Comparison of ENCODE assay signal across 7 cellular contexts in the genomic region with DNA sequence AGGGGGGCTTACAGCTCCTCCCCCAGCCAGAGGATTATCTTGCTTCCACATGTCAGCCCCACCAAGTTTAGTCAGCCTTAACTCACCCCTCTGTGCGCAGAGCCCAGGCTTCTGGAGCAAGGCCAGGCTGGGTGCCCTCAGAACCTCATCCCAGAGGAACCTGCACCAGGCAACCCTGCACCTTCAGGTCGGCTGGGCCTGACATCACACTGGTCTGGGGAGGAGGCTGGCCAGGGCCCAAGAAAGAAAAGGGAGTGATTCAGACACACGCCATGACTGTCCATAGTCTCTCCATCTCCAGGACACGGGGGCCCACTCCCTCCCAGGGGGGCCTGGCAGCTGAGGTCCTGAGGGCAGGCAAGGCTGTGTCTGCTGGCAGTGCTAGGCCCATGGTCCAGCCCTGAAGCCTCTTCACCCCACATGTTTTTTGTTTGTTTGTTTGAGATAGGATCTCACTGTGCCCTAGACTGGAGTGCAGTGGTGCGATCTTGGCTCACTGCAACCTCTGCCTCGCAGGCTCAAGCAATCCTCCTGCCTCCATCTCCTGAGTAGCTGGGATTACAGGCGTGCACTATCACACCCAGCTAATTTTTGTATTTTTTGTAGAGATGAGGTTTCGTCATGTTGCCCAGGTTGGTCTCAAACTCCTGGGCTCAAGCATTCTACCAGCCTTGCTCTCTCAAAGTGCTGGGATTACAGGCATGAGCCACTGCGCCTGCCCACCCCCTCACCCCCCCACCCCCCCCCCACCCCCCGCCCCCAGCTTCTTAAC. TPM values are rescaled to one million over a fixed set of nuclear protein-coding genes. Genes with fewer than 3 reads are reported as not detected.
DNase-seq lines count a peak whose midpoint lies in the region; ATAC-seq and TF ChIP-seq lines count a peak whose summit lies in the region.

No MANE protein-coding gene starts in this region.

- no peaks in the 10 kb centered on the region for H3K27me3 Mint-ChIP-seq in WTC11 (ENCODE audit: low read depth)

- ATAC-seq in WTC11 (no peak), gastroesophageal sphincter (no peak)

- H3K36me3 Mint-ChIP-seq in WTC11: no peaks in the 10 kb centered on the region

- intact Hi-C loops in spleen (cut with DNase I; ENCODE audit: low total_unique reads): loop anchor here (5.0 kb wide), 1 partner anchor 35 kb away; no protein-coding TSS in a partner anchor

- H3K4me1 Mint-ChIP-seq in WTC11: peaks cover 36% of the 10 kb centered on the region

- no peak for TF ChIP-seq POLR2A in gastroesophageal sphincter (IDR thresholded peaks at IDR 0.05)
- TF ChIP-seq POLR2A in spleen (IDR thresholded peaks at IDR 0.05): no peak

- peak overlapping the region; percentile 79; the same call in 1 of the 2 replicates for H3K4me3 Mint-ChIP-seq in WTC11

- no peak overlapping the region for H3K4me3 ChIP-seq in HL-60 (replicated peaks; ENCODE audit: insufficient read depth, low read length)
- no peak overlapping the region for H3K4me3 ChIP-seq in gastroesophageal sphincter
- no peak overlapping the region for H3K4me3 ChIP-seq in spleen

- peak overlapping the region; percentile 36 for H3K27ac Mint-ChIP-seq in WTC11

- no peaks in the 10 kb centered on the region for H3K27me3 ChIP-seq in HL-60 (ENCODE audit: insufficient read depth, poor library complexity, severe bottlenecking)
- H3K27me3 ChIP-seq in gastroesophageal sphincter: no peaks in the 10 kb centered on the region
- H3K27me3 ChIP-seq in spleen (replicated peaks in 1 of 7): no peaks in the 10 kb centered on the region

- no peak for DNase-seq in HL-60 (ENCODE audit: low read depth in 1 of 2, low spot score in 1 of 2)
- DNase-seq in WTC11 (ENCODE audit: low spot score): no peak
- DNase-seq in spleen: peak; percentile 79
- no peak for DNase-seq in NCI-H1436 (lab: John Stamatoyannopoulos, UW)
- no peak for DNase-seq in NCI-H526 treated with DMSO at 0.1 percent for 48 hours (lab: John Stamatoyannopoulos, UW)
- no peak for DNase-seq in germinal center (ENCODE audit: low spot score)

- H3K9me3 Mint-ChIP-seq in WTC11: no peaks in the 10 kb centered on the region

- POLR2A ChIA-PET in WTC11 (lab: Charles Lee): no interaction called here

- H3K9me3 ChIP-seq in gastroesophageal sphincter (no peaks in the 10 kb centered on the region), spleen (no peaks in the 10 kb centered on the region)

- H3K36me3 ChIP-seq in gastroesophageal sphincter: no peaks in the 10 kb centered on the region
- H3K36me3 ChIP-seq in spleen: peaks cover 0 to 3% (median 0%) of the 10 kb centered on the region in 6 donors

- 59 to 61% methylated on average over 3 to 4 of the region's 10 CpGs for WGBS in gastroesophageal sphincter (ENCODE audit: low coverage in 1 of 2), 2 donors
- 54 to 71% (median 61%) methylated on average over 9 to 10 of the region's 10 CpGs for WGBS in spleen, 5 donors

- H3K4me1 ChIP-seq in gastroesophageal sphincter (peaks cover 5 to 74% (median 27%) of the 10 kb centered on the region in 3 donors), spleen (peaks cover 40 to 98% (median 90%) of the 10 kb centered on the region in 6 donors)

- TF ChIP-seq CTCF in HL-60 (IDR thresholded peaks at IDR 0.05; ENCODE audit: insufficient read depth, low read length) (no peak), WTC11 (IDR thresholded peaks at IDR 0.05) (no peak), gastroesophageal sphincter (IDR thresholded peaks at IDR 0.05) (no peak), spleen (IDR thresholded peaks at IDR 0.05 in 8 of 11, conservative IDR thresholded peaks at IDR 0.05 in 3 of 11) (no peak)

- CTCF ChIA-PET in WTC11 (lab: Charles Lee): interaction anchor here (0.6 to 11.7 kb wide), 8 partner anchors 8 to 150 kb away, joined by 3 to 161 read pairs (median 6); partner anchors contain the start of gene TNK2

- no peak for TF ChIP-seq EP300 in gastroesophageal sphincter (IDR thresholded peaks at IDR 0.05)

- H3K27ac ChIP-seq in HL-60 (replicated peaks) (peak overlapping the region; percentile 91), gastroesophageal sphincter (peak overlapping the region; percentile 56 to 93 (median 91)), spleen (peak overlapping the region in 7 of 8 donors; percentile 88 to 96 (median 92))

TF ChIP-seq in WTC11, 78 proteins besides CTCF, POLR2A, EP300 and RAD21 (continues in another document):
- TF ChIP-seq, protein P1, sequence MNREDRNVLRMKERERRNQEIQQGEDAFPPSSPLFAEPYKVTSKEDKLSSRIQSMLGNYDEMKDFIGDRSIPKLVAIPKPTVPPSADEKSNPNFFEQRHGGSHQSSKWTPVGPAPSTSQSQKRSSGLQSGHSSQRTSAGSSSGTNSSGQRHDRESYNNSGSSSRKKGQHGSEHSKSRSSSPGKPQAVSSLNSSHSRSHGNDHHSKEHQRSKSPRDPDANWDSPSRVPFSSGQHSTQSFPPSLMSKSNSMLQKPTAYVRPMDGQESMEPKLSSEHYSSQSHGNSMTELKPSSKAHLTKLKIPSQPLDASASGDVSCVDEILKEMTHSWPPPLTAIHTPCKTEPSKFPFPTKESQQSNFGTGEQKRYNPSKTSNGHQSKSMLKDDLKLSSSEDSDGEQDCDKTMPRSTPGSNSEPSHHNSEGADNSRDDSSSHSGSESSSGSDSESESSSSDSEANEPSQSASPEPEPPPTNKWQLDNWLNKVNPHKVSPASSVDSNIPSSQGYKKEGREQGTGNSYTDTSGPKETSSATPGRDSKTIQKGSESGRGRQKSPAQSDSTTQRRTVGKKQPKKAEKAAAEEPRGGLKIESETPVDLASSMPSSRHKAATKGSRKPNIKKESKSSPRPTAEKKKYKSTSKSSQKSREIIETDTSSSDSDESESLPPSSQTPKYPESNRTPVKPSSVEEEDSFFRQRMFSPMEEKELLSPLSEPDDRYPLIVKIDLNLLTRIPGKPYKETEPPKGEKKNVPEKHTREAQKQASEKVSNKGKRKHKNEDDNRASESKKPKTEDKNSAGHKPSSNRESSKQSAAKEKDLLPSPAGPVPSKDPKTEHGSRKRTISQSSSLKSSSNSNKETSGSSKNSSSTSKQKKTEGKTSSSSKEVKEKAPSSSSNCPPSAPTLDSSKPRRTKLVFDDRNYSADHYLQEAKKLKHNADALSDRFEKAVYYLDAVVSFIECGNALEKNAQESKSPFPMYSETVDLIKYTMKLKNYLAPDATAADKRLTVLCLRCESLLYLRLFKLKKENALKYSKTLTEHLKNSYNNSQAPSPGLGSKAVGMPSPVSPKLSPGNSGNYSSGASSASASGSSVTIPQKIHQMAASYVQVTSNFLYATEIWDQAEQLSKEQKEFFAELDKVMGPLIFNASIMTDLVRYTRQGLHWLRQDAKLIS (CRISPR knock-in tag; IDR thresholded peaks at IDR 0.05; ENCODE audit: borderline replicate concordance): no peak
- TF ChIP-seq MXD4 (CRISPR knock-in tag; IDR thresholded peaks at IDR 0.05; ENCODE audit: borderline replicate concordance) (no peak), ETV6 (CRISPR knock-in tag; IDR thresholded peaks at IDR 0.05) (no peak), ATF2 (CRISPR knock-in tag; IDR thresholded peaks at IDR 0.05; ENCODE audit: borderline replicate concordance, low read depth) (no peak), TCF7 (CRISPR knock-in tag; IDR thresholded peaks at IDR 0.05; ENCODE audit: low read depth) (no peak), HMGA2 (CRISPR knock-in tag; IDR thresholded peaks at IDR 0.05) (no peak), EMX1 (CRISPR knock-in tag; IDR thresholded peaks at IDR 0.05) (no peak), ZNF281 (CRISPR knock-in tag; IDR thresholded peaks at IDR 0.05) (no peak)
- TF ChIP-seq, protein P2, sequence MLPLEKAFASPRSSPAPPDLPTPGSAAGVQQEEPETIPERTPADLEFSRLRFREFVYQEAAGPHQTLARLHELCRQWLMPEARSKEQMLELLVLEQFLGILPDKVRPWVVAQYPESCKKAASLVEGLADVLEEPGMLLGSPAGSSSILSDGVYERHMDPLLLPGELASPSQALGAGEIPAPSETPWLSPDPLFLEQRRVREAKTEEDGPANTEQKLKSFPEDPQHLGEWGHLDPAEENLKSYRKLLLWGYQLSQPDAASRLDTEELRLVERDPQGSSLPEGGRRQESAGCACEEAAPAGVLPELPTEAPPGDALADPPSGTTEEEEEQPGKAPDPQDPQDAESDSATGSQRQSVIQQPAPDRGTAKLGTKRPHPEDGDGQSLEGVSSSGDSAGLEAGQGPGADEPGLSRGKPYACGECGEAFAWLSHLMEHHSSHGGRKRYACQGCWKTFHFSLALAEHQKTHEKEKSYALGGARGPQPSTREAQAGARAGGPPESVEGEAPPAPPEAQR (CRISPR knock-in tag; IDR thresholded peaks at IDR 0.05): no peak

RNA-seq across cellular contexts. Expression of gene TNK2, which starts 11.1 kb away (rescaled TPM):
- total RNA-seq in WTC11 (2021): 58.4 to 65.1 TPM (median 61.6 TPM) in 3 replicates
- 10 to 100 TPM; 14.5 to 28.8 (median 23.9) TPM for total RNA-seq in gastroesophageal sphincter
- total RNA-seq in spleen: 100 to 1,000 TPM in 2 of 7 donors, 10 to 100 TPM in 5; 34.4 to 104 (median 81.4) TPM
- 10 to 100 TPM; 30.6 to 86.4 (median 71.0) TPM for polyA plus RNA-seq in spleen
